11 cellular contexts compared by ENCODE assay signal in genomic region chr2:106020821-106021316, GRCh38.
DNase-seq lines count a peak whose midpoint lies in the region; ATAC-seq and TF ChIP-seq lines count a peak whose summit lies in the region.
"Had no signal": no experiment of that assay in that cellular context is flagged by ENCODE, and none has a peak within 500 bp of the region (broad histone marks: within the 10 kb centered on the region; RNA-seq: fewer than 3 reads in every experiment).

No MANE protein-coding gene starts in this region.

- DNase-seq in NCI-H1417 (lab: John Stamatoyannopoulos, UW) (peak; percentile 39 to 68 (median 53)), NCI-H1417 treated with DMSO at 0.1 percent for 48 hours (lab: John Stamatoyannopoulos, UW) (no peak), NCI-H69 (lab: John Stamatoyannopoulos, UW) (peak; percentile 86), left ventricle myocardium inferior (peak; percentile 22), transverse colon (no peak), NOMO-1 treated with dmso at 0.1 percent for 144 hours (lab: John Stamatoyannopoulos, UW; ENCODE audit: unreplicated experiment) (no peak), kidney tubule cell (ENCODE audit: low spot score) (no peak)
- DNase-seq: activated effector memory CD4-positive, alpha-beta T cell treated with anti-CD3 and anti-CD28 coated beads, Interleukin-2, amount 50 U/mL, for 16 hours had no signal

- no peak for TF ChIP-seq POLR2A in transverse colon (IDR thresholded peaks at IDR 0.05)

- H3K4me1 ChIP-seq in left ventricle myocardium inferior, result peaks cover 36% of the 10 kb centered on the region
- peaks cover 0 to 12% (median 4%) of the 10 kb centered on the region in 4 donors for H3K4me1 ChIP-seq in transverse colon

- intact Hi-C loops in left ventricle myocardium inferior (cut with micrococcal nuclease) (no loop called here), transverse colon (cut with DNase I; ENCODE audit: low total_unique reads) (no loop called here)

- in situ Hi-C loops in transverse colon (cut with MboI; ENCODE audit: low pct_ligation_motif_present in 1 of 4, low pct_unique_long_range_greater_than_20kb in 1 of 4, low sequenced_read_pairs in 3 of 4), result no loop called here

- no peaks in the 10 kb centered on the region for H3K27me3 ChIP-seq in left ventricle myocardium inferior (ENCODE audit: low read depth)
- no peaks in the 10 kb centered on the region for H3K27me3 ChIP-seq in transverse colon

- peak overlapping the region; percentile 54 for H3K27ac ChIP-seq in left ventricle myocardium inferior (replicated peaks)
- H3K27ac ChIP-seq in transverse colon, result peak overlapping the region in 3 of 4 donors; percentile 37 to 59 (median 42)
- H3K27ac ChIP-seq: SK-N-MC had no signal

- TF ChIP-seq EP300 in transverse colon (IDR thresholded peaks at IDR 0.05; ENCODE audit: low read depth), result no peak

- no peak for ATAC-seq in GM19351 (IDR thresholded peaks at IDR 0.05; ENCODE audit: unreplicated experiment)
- ATAC-seq: stimulated activated effector memory CD8-positive, alpha-beta T cell treated with anti-CD3 and anti-CD28 coated beads, Interleukin-12 subunit alpha, Interleukin-12 subunit beta, amount 100 ng/mL, for 72 hours had no signal

- H3K9me3 ChIP-seq in left ventricle myocardium inferior (replicated peaks) (no peaks in the 10 kb centered on the region), transverse colon (no peaks in the 10 kb centered on the region)

- 28 to 29% methylated on average over 2 to 7 of the region's 7 CpGs for WGBS in transverse colon (ENCODE audit: low coverage in 1 of 2), 2 donors

- H3K36me3 ChIP-seq in left ventricle myocardium inferior (no peaks in the 10 kb centered on the region), transverse colon (no peaks in the 10 kb centered on the region)

- TF ChIP-seq CTCF in left ventricle myocardium inferior (IDR thresholded peaks at IDR 0.05; ENCODE audit: borderline replicate concordance), result no peak
- TF ChIP-seq CTCF in transverse colon (IDR thresholded peaks at IDR 0.05), result no peak

- H3K4me3 ChIP-seq in left ventricle myocardium inferior (no peak overlapping the region), transverse colon (no peak overlapping the region)
- H3K4me3 ChIP-seq: SK-N-MC had no signal

Comparison
In these comparisons a context has a peak if more than half of its experiments do, and no peak if none do; other contexts are left out.
1. DNase-seq: peak in NCI-H1417 (3 of 3), NCI-H69 (single experiment) and left ventricle myocardium inferior (single experiment); none in NCI-H1417 treated with DMSO at 0.1 percent for 48 hours (single experiment), transverse colon (single experiment), NOMO-1 treated with dmso at 0.1 percent for 144 hours (single experiment) and kidney tubule cell (single experiment).